In the genomic region with DNA sequence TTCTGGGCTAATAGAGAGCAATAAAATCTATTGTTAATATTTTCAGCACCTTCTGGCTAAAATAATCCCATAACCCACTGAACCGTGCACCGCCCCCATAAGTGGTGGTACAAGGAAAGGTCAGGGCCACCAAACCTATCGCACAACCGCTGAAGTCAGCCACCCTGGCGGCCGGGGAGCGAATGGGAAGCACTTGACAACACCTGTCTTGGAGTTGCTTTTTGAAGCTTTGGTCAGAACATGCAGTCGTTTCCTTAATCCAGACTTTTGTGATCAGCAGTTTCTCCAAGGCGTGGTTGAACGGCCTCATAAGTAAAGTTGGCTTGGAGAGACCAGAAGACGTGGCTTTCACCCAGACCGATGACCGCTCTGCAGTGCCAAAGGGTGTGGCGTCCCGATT, we compare ENCODE assay signal across 1 cellular context.
TF ChIP-seq lines count a peak whose summit lies in the region.

No MANE protein-coding gene starts in this region.

TF ChIP-seq in K562, 482 proteins besides CTCF, POLR2A, EP300 and RAD21:
- TF ChIP-seq, protein P1, sequence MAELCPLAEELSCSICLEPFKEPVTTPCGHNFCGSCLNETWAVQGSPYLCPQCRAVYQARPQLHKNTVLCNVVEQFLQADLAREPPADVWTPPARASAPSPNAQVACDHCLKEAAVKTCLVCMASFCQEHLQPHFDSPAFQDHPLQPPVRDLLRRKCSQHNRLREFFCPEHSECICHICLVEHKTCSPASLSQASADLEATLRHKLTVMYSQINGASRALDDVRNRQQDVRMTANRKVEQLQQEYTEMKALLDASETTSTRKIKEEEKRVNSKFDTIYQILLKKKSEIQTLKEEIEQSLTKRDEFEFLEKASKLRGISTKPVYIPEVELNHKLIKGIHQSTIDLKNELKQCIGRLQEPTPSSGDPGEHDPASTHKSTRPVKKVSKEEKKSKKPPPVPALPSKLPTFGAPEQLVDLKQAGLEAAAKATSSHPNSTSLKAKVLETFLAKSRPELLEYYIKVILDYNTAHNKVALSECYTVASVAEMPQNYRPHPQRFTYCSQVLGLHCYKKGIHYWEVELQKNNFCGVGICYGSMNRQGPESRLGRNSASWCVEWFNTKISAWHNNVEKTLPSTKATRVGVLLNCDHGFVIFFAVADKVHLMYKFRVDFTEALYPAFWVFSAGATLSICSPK (IDR thresholded peaks at IDR 0.05; ENCODE audit: borderline replicate concordance), result no peak
- TF ChIP-seq, protein P2, sequence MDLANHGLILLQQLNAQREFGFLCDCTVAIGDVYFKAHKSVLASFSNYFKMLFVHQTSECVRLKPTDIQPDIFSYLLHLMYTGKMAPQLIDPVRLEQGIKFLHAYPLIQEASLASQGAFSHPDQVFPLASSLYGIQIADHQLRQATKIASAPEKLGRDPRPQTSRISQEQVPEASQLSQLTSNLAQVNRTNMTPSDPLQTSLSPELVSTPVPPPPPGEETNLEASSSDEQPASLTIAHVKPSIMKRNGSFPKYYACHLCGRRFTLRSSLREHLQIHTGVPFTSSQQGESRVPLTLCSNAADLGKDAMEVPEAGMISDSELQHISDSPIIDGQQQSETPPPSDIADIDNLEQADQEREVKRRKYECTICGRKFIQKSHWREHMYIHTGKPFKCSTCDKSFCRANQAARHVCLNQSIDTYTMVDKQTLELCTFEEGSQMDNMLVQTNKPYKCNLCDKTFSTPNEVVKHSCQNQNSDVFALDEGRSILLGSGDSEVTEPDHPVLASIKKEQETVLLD (IDR thresholded peaks at IDR 0.05), result no peak
- TF ChIP-seq TEAD1 (CRISPR knock-in tag; IDR thresholded peaks at IDR 0.05) (no peak), GATAD2A (IDR thresholded peaks at IDR 0.05) (no peak), RFX5 (IDR thresholded peaks at IDR 0.05; ENCODE audit: low read depth, low read length) (no peak), HNRNPH1 (optimal IDR thresholded peaks at IDR 0.05; ENCODE audit: low read depth, low read length) (no peak), ARHGAP35 (IDR thresholded peaks at IDR 0.05; ENCODE audit: partially characterized antibody) (no peak), XRCC5 (IDR thresholded peaks at IDR 0.05; ENCODE audit: low read depth, low read length) (no peak), POLR2B (IDR thresholded peaks at IDR 0.05; ENCODE audit: low read depth, partially characterized antibody) (no peak), CC2D1A (IDR thresholded peaks at IDR 0.05) (no peak), CBX8 (IDR thresholded peaks at IDR 0.05; ENCODE audit: borderline replicate concordance, extremely low read depth, low read depth, low read length, poor library complexity, severe bottlenecking) (no peak), ZBTB17 (CRISPR knock-in tag; IDR thresholded peaks at IDR 0.05) (no peak), CCNT2 (IDR thresholded peaks at IDR 0.05; ENCODE audit: borderline replicate concordance, extremely low read depth, insufficient read length, low read depth, low read length) (no peak)
- TF ChIP-seq, protein P3, sequence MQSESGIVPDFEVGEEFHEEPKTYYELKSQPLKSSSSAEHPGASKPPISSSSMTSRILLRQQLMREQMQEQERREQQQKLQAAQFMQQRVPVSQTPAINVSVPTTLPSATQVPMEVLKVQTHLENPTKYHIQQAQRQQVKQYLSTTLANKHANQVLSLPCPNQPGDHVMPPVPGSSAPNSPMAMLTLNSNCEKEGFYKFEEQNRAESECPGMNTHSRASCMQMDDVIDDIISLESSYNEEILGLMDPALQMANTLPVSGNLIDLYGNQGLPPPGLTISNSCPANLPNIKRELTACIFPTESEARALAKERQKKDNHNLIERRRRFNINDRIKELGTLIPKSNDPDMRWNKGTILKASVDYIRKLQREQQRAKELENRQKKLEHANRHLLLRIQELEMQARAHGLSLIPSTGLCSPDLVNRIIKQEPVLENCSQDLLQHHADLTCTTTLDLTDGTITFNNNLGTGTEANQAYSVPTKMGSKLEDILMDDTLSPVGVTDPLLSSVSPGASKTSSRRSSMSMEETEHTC (IDR thresholded peaks at IDR 0.05), result no peak
- TF ChIP-seq, protein P4, sequence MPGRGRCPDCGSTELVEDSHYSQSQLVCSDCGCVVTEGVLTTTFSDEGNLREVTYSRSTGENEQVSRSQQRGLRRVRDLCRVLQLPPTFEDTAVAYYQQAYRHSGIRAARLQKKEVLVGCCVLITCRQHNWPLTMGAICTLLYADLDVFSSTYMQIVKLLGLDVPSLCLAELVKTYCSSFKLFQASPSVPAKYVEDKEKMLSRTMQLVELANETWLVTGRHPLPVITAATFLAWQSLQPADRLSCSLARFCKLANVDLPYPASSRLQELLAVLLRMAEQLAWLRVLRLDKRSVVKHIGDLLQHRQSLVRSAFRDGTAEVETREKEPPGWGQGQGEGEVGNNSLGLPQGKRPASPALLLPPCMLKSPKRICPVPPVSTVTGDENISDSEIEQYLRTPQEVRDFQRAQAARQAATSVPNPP (IDR thresholded peaks at IDR 0.05; ENCODE audit: borderline replicate concordance, insufficient read depth, insufficient read length), result no peak
- TF ChIP-seq, protein P5, sequence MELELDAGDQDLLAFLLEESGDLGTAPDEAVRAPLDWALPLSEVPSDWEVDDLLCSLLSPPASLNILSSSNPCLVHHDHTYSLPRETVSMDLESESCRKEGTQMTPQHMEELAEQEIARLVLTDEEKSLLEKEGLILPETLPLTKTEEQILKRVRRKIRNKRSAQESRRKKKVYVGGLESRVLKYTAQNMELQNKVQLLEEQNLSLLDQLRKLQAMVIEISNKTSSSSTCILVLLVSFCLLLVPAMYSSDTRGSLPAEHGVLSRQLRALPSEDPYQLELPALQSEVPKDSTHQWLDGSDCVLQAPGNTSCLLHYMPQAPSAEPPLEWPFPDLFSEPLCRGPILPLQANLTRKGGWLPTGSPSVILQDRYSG (tag; conservative IDR thresholded peaks at IDR 0.05; ENCODE audit: low read depth), result no peak
